In genomic region chr2:128472789-128473174, GRCh38 we compare ENCODE assay signal across 8 cellular contexts.
DNase-seq lines count a peak whose midpoint lies in the region; ATAC-seq and TF ChIP-seq lines count a peak whose summit lies in the region.

No MANE protein-coding gene starts in this region.

- peaks cover 2% of the 10 kb centered on the region for H3K27me3 Mint-ChIP-seq in osteocyte (ENCODE audit: unreplicated experiment)

- no peak overlapping the region for H3K27ac Mint-ChIP-seq in osteocyte (ENCODE audit: unreplicated experiment)

- ATAC-seq in GM18858 (IDR thresholded peaks at IDR 0.05; ENCODE audit: unreplicated experiment) (peak; percentile 25), HG02884 (IDR thresholded peaks at IDR 0.05; ENCODE audit: unreplicated experiment) (peak; percentile 42), left colon (no peak), GM21717 (IDR thresholded peaks at IDR 0.05; ENCODE audit: unreplicated experiment) (no peak)

- H3K27me3 ChIP-seq in adrenal gland, result no peaks in the 10 kb centered on the region

- H3K36me3 ChIP-seq in adrenal gland (replicated peaks in 1 of 2), result no peaks in the 10 kb centered on the region

- no peaks in the 10 kb centered on the region for H3K4me1 ChIP-seq in adrenal gland (replicated peaks in 1 of 2)

- H3K36me3 Mint-ChIP-seq in osteocyte (ENCODE audit: unreplicated experiment), result peaks cover 2% of the 10 kb centered on the region

- WGBS in adrenal gland, 4 donors, result 28 to 37% (median 32%) methylated on average over 4 to 5 of the region's 5 CpGs

- peaks cover 0 to 16% (median 0%) of the 10 kb centered on the region in 3 donors for H3K9me3 ChIP-seq in adrenal gland (replicated peaks in 1 of 3)

- peaks cover 7% of the 10 kb centered on the region for H3K9me3 Mint-ChIP-seq in osteocyte (ENCODE audit: unreplicated experiment)

- intact Hi-C loops in adrenal gland (cut with DNase I), result no loop called here
- intact Hi-C loops in left colon (cut with DNase I, micrococcal nuclease), result no loop called here

- peak overlapping the region in 2 of 5 donors; percentile 3 to 54 for H3K27ac ChIP-seq in adrenal gland

- TF ChIP-seq CTCF in adrenal gland (IDR thresholded peaks at IDR 0.05) (no peak), osteocyte (IDR thresholded peaks at IDR 0.05) (no peak)

- no peak for TF ChIP-seq POLR2A in adrenal gland (IDR thresholded peaks at IDR 0.05)

- no peaks in the 10 kb centered on the region for H3K4me1 Mint-ChIP-seq in osteocyte (ENCODE audit: unreplicated experiment)

- DNase-seq in adrenal gland (peak in 4 of 7 donors; percentile 7 to 47 (median 28)), osteocyte (ENCODE audit: extremely low spot score, unreplicated experiment) (peak; percentile 59), NCI-H2107 (lab: John Stamatoyannopoulos, UW) (no peak), amygdala (lab: John Stamatoyannopoulos, UW) (no peak), left colon (no peak)

- no peak overlapping the region for H3K4me3 Mint-ChIP-seq in osteocyte (ENCODE audit: unreplicated experiment)

- H3K4me3 ChIP-seq in adrenal gland, result peak overlapping the region in 1 of 4 donors; percentile 34

Comparison
In these comparisons a context has a peak if more than half of its experiments do, and no peak if none do; other contexts are left out.
1. ATAC-seq: peak in GM18858 (single experiment) and HG02884 (single experiment); none in left colon (single experiment) and GM21717 (single experiment).
2. DNase-seq: peak in adrenal gland (4 of 7) and osteocyte (single experiment); none in NCI-H2107 (single experiment), amygdala (0 of 56) and left colon (0 of 2).